8 cellular contexts compared by ENCODE assay signal in the genomic region with DNA sequence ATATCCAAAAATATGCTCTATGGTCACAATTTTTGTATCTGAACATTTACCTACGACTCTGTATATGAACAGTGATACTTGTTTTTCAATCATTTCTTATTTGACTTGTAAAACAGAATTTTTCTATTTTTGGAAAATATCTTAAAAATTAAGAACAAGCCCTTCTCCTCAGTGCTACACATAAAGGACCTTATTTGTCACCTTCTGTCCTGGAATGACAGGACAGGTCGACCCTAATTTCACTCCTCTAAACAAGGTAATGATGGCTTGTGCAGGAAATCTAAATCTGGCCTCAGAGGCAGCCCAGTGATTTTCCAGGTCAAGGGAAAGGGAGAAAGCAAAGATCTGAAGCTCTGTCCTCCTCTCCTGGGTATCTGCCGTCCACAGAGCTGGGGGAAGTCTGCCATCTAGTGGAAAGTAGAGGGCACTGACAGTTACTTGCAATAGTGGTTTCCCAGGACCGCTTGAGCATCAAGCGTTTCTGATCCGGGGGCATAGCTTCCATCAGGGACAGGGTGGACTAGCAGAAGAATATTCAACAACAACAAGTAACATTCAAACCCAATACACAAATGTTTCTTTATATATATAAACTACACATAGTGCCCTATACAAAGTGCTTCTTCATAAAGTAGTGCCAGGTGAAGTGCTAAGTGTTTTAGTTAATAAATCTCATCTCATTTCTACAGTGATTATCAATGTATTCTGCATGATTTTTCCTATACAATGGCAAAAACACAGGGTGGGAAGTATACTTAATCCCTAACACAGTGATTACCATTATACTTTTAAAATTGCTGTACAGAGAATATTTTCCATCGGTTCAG.
DNase-seq lines count a peak whose midpoint lies in the region; ATAC-seq lines count a peak whose summit lies in the region.

No MANE protein-coding gene starts in this region.

- 6% methylated on average over 5 of the region's 7 CpGs for WGBS in mesenchymal stem cell

- H3K27me3 Mint-ChIP-seq in activated CD4-positive, alpha-beta memory T cell treated with anti-CD3 and anti-CD28 coated beads, Interleukin-2, amount 10 ng/mL, durations not matched to agents 7 days and 5 days: no peaks in the 10 kb centered on the region

- H3K4me3 Mint-ChIP-seq in activated CD4-positive, alpha-beta memory T cell treated with anti-CD3 and anti-CD28 coated beads, Interleukin-2, amount 10 ng/mL, durations not matched to agents 7 days and 5 days: no peak overlapping the region

- H3K27me3 ChIP-seq in effector memory CD4-positive, alpha-beta T cell (replicated peaks; ENCODE audit: control insufficient read depth, insufficient read depth, low read length, poor library complexity, severe bottlenecking): no peaks in the 10 kb centered on the region
- peaks cover 0 to 8% of the 10 kb centered on the region in 2 experiments for H3K27me3 ChIP-seq in mesenchymal stem cell (ENCODE audit: control insufficient read depth in 1 of 2, insufficient read depth in 1 of 2, low read length in 2 of 2)

- H3K23ac ChIP-seq in mesenchymal stem cell (ENCODE audit: low read length in 2 of 2): no peak overlapping the region

- no peak overlapping the region for H2AFZ ChIP-seq in mesenchymal stem cell (ENCODE audit: low read depth, low read length)

- H3K4me1 Mint-ChIP-seq in activated CD4-positive, alpha-beta memory T cell treated with anti-CD3 and anti-CD28 coated beads, Interleukin-2, amount 10 ng/mL, durations not matched to agents 7 days and 5 days: no peaks in the 10 kb centered on the region

- H4K91ac ChIP-seq in mesenchymal stem cell (ENCODE audit: low read length): no peak overlapping the region

- POLR2A ChIA-PET in activated CD4-positive, alpha-beta memory T cell treated with anti-CD3 and anti-CD28 coated beads, Interleukin-2, amount 10 ng/mL, durations not matched to agents 7 days and 5 days (lab: Charles Lee): interaction anchor here (1.0 to 1.9 kb wide), 3 partner anchors 160 to 343 kb away, joined by 3 to 20 read pairs (median 6); partner anchors contain the start of gene VAV3

- H2BK15ac ChIP-seq in mesenchymal stem cell (ENCODE audit: low read depth, poor library complexity, severe bottlenecking): no peak overlapping the region

- no peak overlapping the region for H3K4me2 ChIP-seq in mesenchymal stem cell (ENCODE audit: low read length, poor library complexity, severe bottlenecking)

- no peaks in the 10 kb centered on the region for H3K79me1 ChIP-seq in mesenchymal stem cell (replicated peaks; ENCODE audit: low read length, poor library complexity, severe bottlenecking)

- no peak overlapping the region for H2BK120ac ChIP-seq in mesenchymal stem cell (ENCODE audit: low read depth, low read length)

- H3K18ac ChIP-seq in mesenchymal stem cell (ENCODE audit: low read depth in 1 of 2, low read length in 2 of 2): no peak overlapping the region

- H3K9me3 Mint-ChIP-seq in activated CD4-positive, alpha-beta memory T cell treated with anti-CD3 and anti-CD28 coated beads, Interleukin-2, amount 10 ng/mL, durations not matched to agents 7 days and 5 days: no peaks in the 10 kb centered on the region

- no peak overlapping the region for H3K27ac ChIP-seq in effector memory CD4-positive, alpha-beta T cell (ENCODE audit: insufficient read depth, low read length, poor library complexity, severe bottlenecking)
- no peak overlapping the region for H3K27ac ChIP-seq in mesenchymal stem cell (ENCODE audit: low read length, poor library complexity, severe bottlenecking)

- H4K8ac ChIP-seq in mesenchymal stem cell (ENCODE audit: low read length): no peak overlapping the region

- no peak overlapping the region for H2BK5ac ChIP-seq in mesenchymal stem cell (ENCODE audit: low read depth, low read length, poor library complexity, severe bottlenecking)

- H3K4me3 ChIP-seq in effector memory CD4-positive, alpha-beta T cell (ENCODE audit: insufficient read depth, low read depth, low read length, poor library complexity, severe bottlenecking): no peak overlapping the region
- no peak overlapping the region for H3K4me3 ChIP-seq in mesenchymal stem cell (ENCODE audit: insufficient read depth in 1 of 2, low read depth in 1 of 2, low read length in 2 of 2)

- no peaks in the 10 kb centered on the region for H3K36me3 ChIP-seq in effector memory CD4-positive, alpha-beta T cell (ENCODE audit: control insufficient read depth, insufficient read depth, low read length)
- H3K36me3 ChIP-seq in mesenchymal stem cell (ENCODE audit: control insufficient read depth in 1 of 2, insufficient read depth in 2 of 2, low read depth in 1 of 2, low read length in 2 of 2): no peaks in the 10 kb centered on the region

- H2AK5ac ChIP-seq in mesenchymal stem cell (ENCODE audit: low read length, severe bottlenecking): no peak overlapping the region

- no peak overlapping the region for H2BK12ac ChIP-seq in mesenchymal stem cell (ENCODE audit: low read length in 2 of 2)

- no peak overlapping the region for H3K27ac Mint-ChIP-seq in activated CD4-positive, alpha-beta memory T cell treated with anti-CD3 and anti-CD28 coated beads, Interleukin-2, amount 10 ng/mL, durations not matched to agents 7 days and 5 days

- peak; percentile 72 for DNase-seq in COLO668 (lab: John Stamatoyannopoulos, UW; ENCODE audit: unreplicated experiment)
- peak; percentile 68 for DNase-seq in NCI-H748 treated with DMSO at 0.1 percent for 48 hours (lab: John Stamatoyannopoulos, UW)
- peak; percentile 66 for DNase-seq in activated CD4-positive, alpha-beta memory T cell treated with anti-CD3 and anti-CD28 coated beads, Interleukin-2, amount 10 ng/mL, durations not matched to agents 7 days and 5 days
- DNase-seq in effector memory CD4-positive, alpha-beta T cell: peak; percentile 24 to 45 (median 40)
- peak; percentile 78 for DNase-seq in mesenchymal stem cell
- peak; percentile 28 to 45 for DNase-seq in stimulated activated CD8-positive, alpha-beta memory T cell treated with anti-CD3 and anti-CD28 coated beads, Interleukin-4, amount 100 ng/mL, for 1 hour (ENCODE audit: low read depth in 2 of 2, low spot score in 1 of 2)

- no peaks in the 10 kb centered on the region for H3K4me1 ChIP-seq in effector memory CD4-positive, alpha-beta T cell (ENCODE audit: control insufficient read depth, insufficient read depth, low read length, poor library complexity, severe bottlenecking)
- H3K4me1 ChIP-seq in mesenchymal stem cell (ENCODE audit: control insufficient read depth, insufficient read depth, low read depth, low read length): peaks cover 2% of the 10 kb centered on the region

- ATAC-seq in GM19463 (IDR thresholded peaks at IDR 0.05; ENCODE audit: unreplicated experiment) (peak; percentile 98), HG03565 (IDR thresholded peaks at IDR 0.05; ENCODE audit: unreplicated experiment) (peak; percentile 94)

- H3K14ac ChIP-seq in mesenchymal stem cell (ENCODE audit: low read length in 2 of 2): no peak overlapping the region

- H3K36me3 Mint-ChIP-seq in activated CD4-positive, alpha-beta memory T cell treated with anti-CD3 and anti-CD28 coated beads, Interleukin-2, amount 10 ng/mL, durations not matched to agents 7 days and 5 days (ENCODE audit: low read depth): no peaks in the 10 kb centered on the region

- H3K9ac ChIP-seq in mesenchymal stem cell (ENCODE audit: low read length): peak overlapping the region; percentile 31

- CTCF ChIA-PET in activated CD4-positive, alpha-beta memory T cell treated with anti-CD3 and anti-CD28 coated beads, Interleukin-2, amount 10 ng/mL, durations not matched to agents 7 days and 5 days (lab: Charles Lee): interaction anchor here (0.6 to 8.0 kb wide), 13 partner anchors 57 to 351 kb away, joined by 3 to 250 read pairs (median 4); partner anchors contain the start of gene SLC25A24

- no peaks in the 10 kb centered on the region for H3K9me3 ChIP-seq in effector memory CD4-positive, alpha-beta T cell (ENCODE audit: control insufficient read depth, low read length)
- no peaks in the 10 kb centered on the region for H3K9me3 ChIP-seq in mesenchymal stem cell (ENCODE audit: control insufficient read depth, low read length)

- H3K4ac ChIP-seq in mesenchymal stem cell (ENCODE audit: low read depth in 1 of 2, low read length in 2 of 2): no peak overlapping the region
